In the genomic region with DNA sequence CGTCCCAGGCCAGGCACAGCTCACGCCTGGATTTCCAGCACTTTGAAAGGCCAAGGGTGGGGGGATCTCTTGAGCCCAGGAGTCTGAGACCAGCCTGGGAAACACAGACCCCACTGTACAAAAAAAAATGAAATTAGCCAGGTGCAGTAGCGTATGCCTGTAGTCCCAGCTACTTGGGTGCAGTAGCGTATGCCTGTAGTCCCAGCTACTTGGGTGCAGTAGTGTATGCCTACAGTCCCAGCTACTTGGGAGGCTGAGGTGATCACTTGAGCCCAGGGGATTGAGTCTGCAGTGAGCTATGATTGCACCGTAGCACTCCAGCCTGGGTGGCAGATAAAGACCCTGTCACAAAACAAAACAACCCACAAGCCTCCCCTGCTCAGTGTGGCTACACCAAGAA, we compare ENCODE assay signal across 1 cellular context.
TF ChIP-seq lines count a peak whose summit lies in the region.

No MANE protein-coding gene starts in this region.

TF ChIP-seq in IMR-90, 13 proteins besides CTCF, POLR2A, EP300 and RAD21 (continued from another document):
- TF ChIP-seq, protein P1, sequence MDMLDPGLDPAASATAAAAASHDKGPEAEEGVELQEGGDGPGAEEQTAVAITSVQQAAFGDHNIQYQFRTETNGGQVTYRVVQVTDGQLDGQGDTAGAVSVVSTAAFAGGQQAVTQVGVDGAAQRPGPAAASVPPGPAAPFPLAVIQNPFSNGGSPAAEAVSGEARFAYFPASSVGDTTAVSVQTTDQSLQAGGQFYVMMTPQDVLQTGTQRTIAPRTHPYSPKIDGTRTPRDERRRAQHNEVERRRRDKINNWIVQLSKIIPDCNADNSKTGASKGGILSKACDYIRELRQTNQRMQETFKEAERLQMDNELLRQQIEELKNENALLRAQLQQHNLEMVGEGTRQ (IDR thresholded peaks at IDR 0.05; ENCODE audit: low read depth, low read length): no peak
- TF ChIP-seq, protein P2, sequence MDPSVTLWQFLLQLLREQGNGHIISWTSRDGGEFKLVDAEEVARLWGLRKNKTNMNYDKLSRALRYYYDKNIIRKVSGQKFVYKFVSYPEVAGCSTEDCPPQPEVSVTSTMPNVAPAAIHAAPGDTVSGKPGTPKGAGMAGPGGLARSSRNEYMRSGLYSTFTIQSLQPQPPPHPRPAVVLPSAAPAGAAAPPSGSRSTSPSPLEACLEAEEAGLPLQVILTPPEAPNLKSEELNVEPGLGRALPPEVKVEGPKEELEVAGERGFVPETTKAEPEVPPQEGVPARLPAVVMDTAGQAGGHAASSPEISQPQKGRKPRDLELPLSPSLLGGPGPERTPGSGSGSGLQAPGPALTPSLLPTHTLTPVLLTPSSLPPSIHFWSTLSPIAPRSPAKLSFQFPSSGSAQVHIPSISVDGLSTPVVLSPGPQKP (IDR thresholded peaks at IDR 0.05; ENCODE audit: borderline replicate concordance, low read depth, low read length): no peak
